In genomic region chr16:2429771-2430663, GRCh38 we compare ENCODE assay signal across 8 cellular contexts. TPM values are rescaled to one million over a fixed set of nuclear protein-coding genes. Genes with fewer than 3 reads are reported as not detected.
A peak's percentile ranks its signal among the peaks of the same experiment; 100 is the strongest.
DNase-seq lines count a peak whose midpoint lies in the region; ATAC-seq and TF ChIP-seq lines count a peak whose summit lies in the region.

No MANE protein-coding gene starts in this region.

- peak overlapping the region; percentile 83 for H3K9ac ChIP-seq in HUES6 (ENCODE audit: low read length)

- peak overlapping the region; percentile 91 for H3K4me3 Mint-ChIP-seq in stimulated activated naive CD8-positive, alpha-beta T cell treated with anti-CD3 and anti-CD28 coated beads, Interleukin-15, Interleukin-2, amounts not matched to agents 100 ng/mL and 50 ng/mL, for 24 hours
- peak overlapping the region; percentile 85 for H3K4me3 Mint-ChIP-seq in activated B cell treated with CpG ODN at 0.5 μM for 24 hours

- CTCF ChIA-PET in activated B cell treated with CpG ODN at 0.5 μM for 24 hours (lab: Charles Lee): interaction anchor here (0.9 to 2.1 kb wide), 6 partner anchors 10 to 235 kb away, joined by 3 to 21 read pairs (median 3); partner anchors contain the start of gene TBC1D24

- H3K27me3 Mint-ChIP-seq in stimulated activated naive CD8-positive, alpha-beta T cell treated with anti-CD3 and anti-CD28 coated beads, Interleukin-15, Interleukin-2, amounts not matched to agents 100 ng/mL and 50 ng/mL, for 24 hours: no peaks in the 10 kb centered on the region
- H3K27me3 Mint-ChIP-seq in activated B cell treated with CpG ODN at 0.5 μM for 24 hours: no peaks in the 10 kb centered on the region

- POLR2A ChIA-PET in activated B cell treated with CpG ODN at 0.5 μM for 24 hours (lab: Charles Lee): interaction anchor here (1.0 to 1.7 kb wide), 7 partner anchors 26 to 465 kb away, joined by 3 to 5 read pairs (median 4); partner anchors contain the start of genes RPS2, TBC1D24 and TRAF7

- peak overlapping the region; percentile 52 for H2AFZ ChIP-seq in osteoblast (ENCODE audit: low read length)

- peaks cover 44% of the 10 kb centered on the region for H3K36me3 ChIP-seq in HUES6 (ENCODE audit: control insufficient read depth, insufficient read depth, low read length)
- H3K36me3 ChIP-seq in gastroesophageal sphincter: peaks cover 0 to 10% of the 10 kb centered on the region in 2 donors
- peaks cover 23% of the 10 kb centered on the region for H3K36me3 ChIP-seq in osteoblast (ENCODE audit: insufficient read depth, low read length)

- H3K4me1 ChIP-seq in HUES6 (ENCODE audit: control insufficient read depth, insufficient read depth, low read length) (peaks cover 21% of the 10 kb centered on the region), gastroesophageal sphincter (peaks cover 0 to 20% (median 10%) of the 10 kb centered on the region in 3 donors), osteoblast (ENCODE audit: insufficient read depth, low read length) (peaks cover 10% of the 10 kb centered on the region)

- H3K27ac ChIP-seq in HUES6 (ENCODE audit: low read depth, low read length) (peak overlapping the region; percentile 78; the same call in 1 of the 2 replicates), gastroesophageal sphincter (peak overlapping the region; percentile 5 to 85 (median 84)), osteoblast (ENCODE audit: low read depth, low read length) (no peak overlapping the region)

- no peak for TF ChIP-seq CTCF in activated B cell treated with CpG ODN at 0.5 μM for 24 hours (IDR thresholded peaks at IDR 0.05)
- no peak for TF ChIP-seq CTCF in gastroesophageal sphincter (IDR thresholded peaks at IDR 0.05)
- peak; percentile 14 for TF ChIP-seq CTCF in osteoblast (IDR thresholded peaks at IDR 0.05; ENCODE audit: extremely low read depth, low read depth, low read length)

- H3K9me3 Mint-ChIP-seq in stimulated activated naive CD8-positive, alpha-beta T cell treated with anti-CD3 and anti-CD28 coated beads, Interleukin-15, Interleukin-2, amounts not matched to agents 100 ng/mL and 50 ng/mL, for 24 hours: no peaks in the 10 kb centered on the region
- no peaks in the 10 kb centered on the region for H3K9me3 Mint-ChIP-seq in activated B cell treated with CpG ODN at 0.5 μM for 24 hours

- H3K27me3 ChIP-seq in HUES6 (ENCODE audit: control insufficient read depth, insufficient read depth, low read length) (peaks cover 13% of the 10 kb centered on the region; the same call in 1 of the 2 replicates), gastroesophageal sphincter (no peaks in the 10 kb centered on the region), osteoblast (ENCODE audit: insufficient read depth, low read length) (no peaks in the 10 kb centered on the region)

- peaks cover 35% of the 10 kb centered on the region for H3K36me3 Mint-ChIP-seq in stimulated activated naive CD8-positive, alpha-beta T cell treated with anti-CD3 and anti-CD28 coated beads, Interleukin-15, Interleukin-2, amounts not matched to agents 100 ng/mL and 50 ng/mL, for 24 hours (ENCODE audit: low read depth)
- peaks cover 13% of the 10 kb centered on the region for H3K36me3 Mint-ChIP-seq in activated B cell treated with CpG ODN at 0.5 μM for 24 hours (ENCODE audit: low read depth)

- H3K27ac Mint-ChIP-seq in stimulated activated naive CD8-positive, alpha-beta T cell treated with anti-CD3 and anti-CD28 coated beads, Interleukin-15, Interleukin-2, amounts not matched to agents 100 ng/mL and 50 ng/mL, for 24 hours: peak overlapping the region; percentile 69
- H3K27ac Mint-ChIP-seq in activated B cell treated with CpG ODN at 0.5 μM for 24 hours: no peak overlapping the region

- peaks cover 26% of the 10 kb centered on the region for H3K4me1 Mint-ChIP-seq in stimulated activated naive CD8-positive, alpha-beta T cell treated with anti-CD3 and anti-CD28 coated beads, Interleukin-15, Interleukin-2, amounts not matched to agents 100 ng/mL and 50 ng/mL, for 24 hours (ENCODE audit: low read depth)
- H3K4me1 Mint-ChIP-seq in activated B cell treated with CpG ODN at 0.5 μM for 24 hours: peaks cover 16% of the 10 kb centered on the region

- no peak for ATAC-seq in stimulated activated naive CD8-positive, alpha-beta T cell treated with anti-CD3 and anti-CD28 coated beads, Interleukin-15, Interleukin-2, amounts not matched to agents 100 U/mL and 50 U/mL, for 24 hours
- ATAC-seq in activated B cell treated with CpG ODN at 0.5 μM for 24 hours (ENCODE audit: low read depth) (no peak), gastroesophageal sphincter (no peak)

- H4K20me1 ChIP-seq in osteoblast (ENCODE audit: insufficient read depth, low read length): peaks cover 6% of the 10 kb centered on the region

- DNase-seq in stimulated activated naive CD8-positive, alpha-beta T cell treated with anti-CD3 and anti-CD28 coated beads, Interleukin-15, Interleukin-2, amounts not matched to agents 100 U/mL and 50 U/mL, for 24 hours: no peak
- DNase-seq in activated B cell treated with CpG ODN at 0.5 μM for 24 hours (no peak), osteoblast (ENCODE audit: insufficient read length, low spot score, missing footprints) (peak; percentile 94), KG1 (lab: John Stamatoyannopoulos, UW) (no peak)
- DNase-seq in effector CD4-positive, alpha-beta T cell: no peak

- TF ChIP-seq EP300 in gastroesophageal sphincter (IDR thresholded peaks at IDR 0.05): no peak

- peak overlapping the region; percentile 86 for H3K4me2 ChIP-seq in osteoblast (ENCODE audit: insufficient read depth, low read length)

- intact Hi-C loops in activated B cell treated with CpG ODN at 0.5 μM for 24 hours (cut with micrococcal nuclease): loop anchor here (1.0 to 10.0 kb wide), 6 partner anchors 31 to 205 kb away; partner anchors contain the start of genes E4F1, RNPS1, TBC1D24 and TEDC2

- peaks cover 41% of the 10 kb centered on the region for H3K79me2 ChIP-seq in osteoblast (ENCODE audit: insufficient read depth, low read length)

- TF ChIP-seq POLR2A in gastroesophageal sphincter (IDR thresholded peaks at IDR 0.05): no peak

- H3K4me3 ChIP-seq in HUES6 (ENCODE audit: low read depth, low read length) (peak overlapping the region; percentile 84), gastroesophageal sphincter (peak overlapping the region; percentile 76 to 91), osteoblast (ENCODE audit: insufficient read depth, low read length) (peak overlapping the region; percentile 87)

- H3K9me3 ChIP-seq in HUES6 (ENCODE audit: control insufficient read depth, insufficient read depth, low read depth, low read length): no peaks in the 10 kb centered on the region
- no peaks in the 10 kb centered on the region for H3K9me3 ChIP-seq in gastroesophageal sphincter
- no peaks in the 10 kb centered on the region for H3K9me3 ChIP-seq in osteoblast (ENCODE audit: low read depth, low read length)

- 16 to 25% methylated on average over 9 to 20 of the region's 46 CpGs for WGBS in gastroesophageal sphincter (ENCODE audit: low coverage in 1 of 2), 2 donors

RNA-seq across cellular contexts. Expression of gene CCNF, which starts 0.8 kb away (rescaled TPM):
- total RNA-seq in activated B cell treated with CpG ODN at 0.5 μM for 24 hours (5.3 and 5.5 TPM in 2 replicates), gastroesophageal sphincter (1 to 10 TPM in 2 of 4 donors, under 1 TPM in 2; 0.27 to 2.1 (median 0.82) TPM), osteoblast (6.9 and 7.4 TPM in 2 replicates)

RNA-seq across cellular contexts. Expression of gene TEDC2, which starts 29.9 kb away (rescaled TPM):
- total RNA-seq in activated B cell treated with CpG ODN at 0.5 μM for 24 hours: 3.4 and 4.4 TPM in 2 replicates
- 1 to 10 TPM in 2 of 4 donors, not detected in 2; 1.0 to 2.5 TPM for total RNA-seq in gastroesophageal sphincter
- 3.5 and 5.1 TPM in 2 replicates for total RNA-seq in osteoblast

RNA-seq across cellular contexts. Expression of gene NTN3, which starts 41.1 kb away (rescaled TPM):
- total RNA-seq in activated B cell treated with CpG ODN at 0.5 μM for 24 hours (not detected in 2 replicates), gastroesophageal sphincter (not detected), osteoblast (under 0.01 and 0.36 TPM in 2 replicates)

RNA-seq across cellular contexts. Expression of gene TBC1D24, which starts 44.9 kb away (rescaled TPM):
- total RNA-seq in activated B cell treated with CpG ODN at 0.5 μM for 24 hours (9.1 and 12.6 TPM in 2 replicates), gastroesophageal sphincter (10 to 100 TPM in 3 of 4 donors, 1 to 10 TPM in 1; 6.2 to 18.4 (median 14.2) TPM), osteoblast (15.9 and 16.6 TPM in 2 replicates)
